Comparison of ENCODE assay signal across 18 cellular contexts in genomic region chr1:66557157-66557556, GRCh38. TPM values are rescaled to one million over a fixed set of nuclear protein-coding genes. Genes with fewer than 3 reads are reported as not detected.
"Had no signal": no experiment of that assay in that cellular context is flagged by ENCODE, and none has a peak within 500 bp of the region (broad histone marks: within the 10 kb centered on the region; RNA-seq: fewer than 3 reads in every experiment).

No MANE protein-coding gene starts in this region.

- H3K27ac Mint-ChIP-seq: activated CD4-positive, alpha-beta T cell treated with anti-CD3 and anti-CD28 coated beads for 36 hours; activated CD8-positive, alpha-beta T cell treated with anti-CD3 and anti-CD28 coated beads for 36 hours; activated naive CD8-positive, alpha-beta T cell treated with anti-CD3 and anti-CD28 coated beads, Interleukin-2, amount 10 ng/mL, durations not matched to agents 7 days and 5 days; immature natural killer cell; naive thymus-derived CD8-positive, alpha-beta T cell had no signal

- H3K4me3 ChIP-seq: cardiac muscle cell, lung, mucosa of descending colon, right atrium auricular region, thyroid gland, uterus had no signal

- H3K27me3 ChIP-seq: cardiac muscle cell, neutrophil, right atrium auricular region, thyroid gland, uterus had no signal

- DNase-seq: activated CD4-positive, alpha-beta T cell treated with anti-CD3 and anti-CD28 coated beads for 36 hours; activated CD8-positive, alpha-beta memory T cell treated with anti-CD3 and anti-CD28 coated beads, Interleukin-2, amount 50 U/mL, for 4 hours; activated CD8-positive, alpha-beta T cell treated with anti-CD3 and anti-CD28 coated beads for 36 hours; activated naive CD8-positive, alpha-beta T cell treated with anti-CD3 and anti-CD28 coated beads, Interleukin-2, amount 10 ng/mL, durations not matched to agents 7 days and 5 days; glutamatergic neuron; immature natural killer cell; left colon; mucosa of descending colon; naive thymus-derived CD8-positive, alpha-beta T cell; small intestine; T1000; uterus; WERI-Rb-1 had no signal

- ATAC-seq: activated CD4-positive, alpha-beta T cell treated with anti-CD3 and anti-CD28 coated beads for 36 hours; activated CD8-positive, alpha-beta T cell treated with anti-CD3 and anti-CD28 coated beads for 36 hours; left colon; mucosa of descending colon; naive thymus-derived CD8-positive, alpha-beta T cell had no signal

- H3K9me3 Mint-ChIP-seq: activated CD8-positive, alpha-beta T cell treated with anti-CD3 and anti-CD28 coated beads for 36 hours; activated naive CD8-positive, alpha-beta T cell treated with anti-CD3 and anti-CD28 coated beads, Interleukin-2, amount 10 ng/mL, durations not matched to agents 7 days and 5 days; naive thymus-derived CD8-positive, alpha-beta T cell had no signal

- H3K36me3 ChIP-seq: cardiac muscle cell, neutrophil, right atrium auricular region, thyroid gland, uterus had no signal

- H3K4me3 Mint-ChIP-seq: activated CD4-positive, alpha-beta T cell treated with anti-CD3 and anti-CD28 coated beads for 36 hours; activated CD8-positive, alpha-beta T cell treated with anti-CD3 and anti-CD28 coated beads for 36 hours; activated naive CD8-positive, alpha-beta T cell treated with anti-CD3 and anti-CD28 coated beads, Interleukin-2, amount 10 ng/mL, durations not matched to agents 7 days and 5 days; immature natural killer cell; naive thymus-derived CD8-positive, alpha-beta T cell had no signal

- H3K4me1 ChIP-seq: right atrium auricular region, uterus had no signal

- H3K36me3 Mint-ChIP-seq: activated naive CD8-positive, alpha-beta T cell treated with anti-CD3 and anti-CD28 coated beads, Interleukin-2, amount 10 ng/mL, durations not matched to agents 7 days and 5 days; immature natural killer cell; naive thymus-derived CD8-positive, alpha-beta T cell had no signal

- H3K9me3 ChIP-seq: mucosa of descending colon, neutrophil, right atrium auricular region, thyroid gland, uterus had no signal

- H3K4me1 Mint-ChIP-seq: activated CD4-positive, alpha-beta T cell treated with anti-CD3 and anti-CD28 coated beads for 36 hours had no signal

- H3K27ac ChIP-seq: cardiac muscle cell, neutrophil, right atrium auricular region, WERI-Rb-1 had no signal

- H3K27me3 Mint-ChIP-seq: activated CD8-positive, alpha-beta T cell treated with anti-CD3 and anti-CD28 coated beads for 36 hours had no signal

RNA-seq across cellular contexts. Expression of gene SGIP1, which starts 23.2 kb away (rescaled TPM):
- total RNA-seq: activated CD8-positive, alpha-beta T cell treated with anti-CD3 and anti-CD28 coated beads for 36 hours; activated naive CD8-positive, alpha-beta T cell treated with anti-CD3 and anti-CD28 coated beads, Interleukin-2, amount 10 ng/mL, durations not matched to agents 7 days and 5 days; naive thymus-derived CD8-positive, alpha-beta T cell had no signal
- polyA plus RNA-seq: immature natural killer cell; naive thymus-derived CD8-positive, alpha-beta T cell had no signal
